28 cellular contexts compared by ENCODE assay signal in the genomic region with DNA sequence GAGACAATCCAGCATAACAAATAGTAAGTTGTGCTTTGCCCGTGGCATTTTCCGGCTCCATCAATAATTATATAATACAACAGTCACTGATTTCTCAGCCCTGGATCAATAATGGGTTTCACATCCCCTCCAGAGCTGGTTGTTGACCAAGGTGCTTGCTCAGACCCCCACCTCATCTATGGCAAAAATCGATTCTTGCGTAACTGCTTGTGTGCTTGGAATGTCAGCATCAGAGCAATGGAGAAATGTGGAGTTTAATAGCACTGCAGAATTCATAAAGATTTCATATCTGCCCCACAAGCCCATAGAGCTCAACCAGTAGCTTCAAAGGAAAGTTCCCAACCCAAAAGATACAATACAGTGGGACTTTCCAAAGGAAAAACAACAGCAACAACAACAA.
"Had no signal": no experiment of that assay in that cellular context is flagged by ENCODE, and none has a peak within 500 bp of the region (broad histone marks: within the 10 kb centered on the region; RNA-seq: fewer than 3 reads in every experiment).

No MANE protein-coding gene starts in this region.

- H3K36me3 ChIP-seq: colonic mucosa, esophagus muscularis mucosa, esophagus squamous epithelium, gastrocnemius medialis, gastroesophageal sphincter, heart left ventricle, heart right ventricle had no signal

- ATAC-seq: effector memory CD8-positive, alpha-beta T cell; esophagus mucosa; foreskin keratinocyte; gastrocnemius medialis; gastroesophageal sphincter; heart left ventricle; heart right ventricle had no signal

- H3K27ac ChIP-seq: colonic mucosa, coronary artery, dorsolateral prefrontal cortex, epithelial cell of prostate, esophagus muscularis mucosa, esophagus squamous epithelium, foreskin keratinocyte, gastrocnemius medialis, gastroesophageal sphincter, heart left ventricle, heart right ventricle had no signal

- FAIRE-seq: colon, endometrium, endothelial cell of umbilical vein, frontal cortex had no signal

- H3K4me3 ChIP-seq: colonic mucosa, coronary artery, dorsolateral prefrontal cortex, esophagus muscularis mucosa, esophagus squamous epithelium, gastrocnemius medialis, gastroesophageal sphincter, heart left ventricle, heart right ventricle had no signal

- H3K9me3 ChIP-seq: colonic mucosa, esophagus squamous epithelium, gastrocnemius medialis had no signal

- DNase-seq: colonic mucosa; cortex of kidney; dermis blood vessel endothelial cell; dorsolateral prefrontal cortex; effector CD4-positive, alpha-beta T cell; effector CD8-positive, alpha-beta T cell; effector memory CD4-positive, alpha-beta T cell; effector memory CD8-positive, alpha-beta T cell; endodermal cell; erythroblast; esophagus squamous epithelium; foreskin fibroblast; foreskin keratinocyte; foreskin melanocyte; gastrocnemius medialis; glutamatergic neuron; head of caudate nucleus; heart left ventricle; heart right ventricle had no signal

- H3K27me3 ChIP-seq: colonic mucosa, dorsolateral prefrontal cortex, esophagus muscularis mucosa, esophagus squamous epithelium, foreskin keratinocyte, gastrocnemius medialis, gastroesophageal sphincter, heart left ventricle, heart right ventricle had no signal

- H3K4me1 ChIP-seq: colonic mucosa, esophagus muscularis mucosa, esophagus squamous epithelium, foreskin keratinocyte, gastrocnemius medialis, gastroesophageal sphincter, heart left ventricle, heart right ventricle had no signal
